ENCODE assay signal across 1 cellular context in genomic region chr9:36165766-36166149, GRCh38.
TF ChIP-seq lines count a peak whose summit lies in the region.

No MANE protein-coding gene starts in this region.

TF ChIP-seq in K562, 482 proteins besides CTCF, POLR2A, EP300 and RAD21:
- no peak for TF ChIP-seq NONO (IDR thresholded peaks at IDR 0.05; ENCODE audit: low read depth in 2 of 2, low read length in 1 of 2)
- TF ChIP-seq ATF6 (CRISPR knock-in tag; IDR thresholded peaks at IDR 0.05): no peak
- TF ChIP-seq HDAC2 (IDR thresholded peaks at IDR 0.05): no peak
- TF ChIP-seq ZNF57 (CRISPR knock-in tag; IDR thresholded peaks at IDR 0.05): no peak
- 0 out of 2 replicates have a peak, but pooled peaks have one; percentile 10 for TF ChIP-seq ZBTB7A (IDR thresholded peaks at IDR 0.05; ENCODE audit: borderline replicate concordance, control insufficient read depth, low read depth, low read length)
- TF ChIP-seq GTF2F1 (IDR thresholded peaks at IDR 0.05; ENCODE audit: low read depth, low read length): no peak
- no peak for TF ChIP-seq ZNF274 (IDR thresholded peaks at IDR 0.05; ENCODE audit: borderline replicate concordance, low read depth, low read length)
